In the genomic region with DNA sequence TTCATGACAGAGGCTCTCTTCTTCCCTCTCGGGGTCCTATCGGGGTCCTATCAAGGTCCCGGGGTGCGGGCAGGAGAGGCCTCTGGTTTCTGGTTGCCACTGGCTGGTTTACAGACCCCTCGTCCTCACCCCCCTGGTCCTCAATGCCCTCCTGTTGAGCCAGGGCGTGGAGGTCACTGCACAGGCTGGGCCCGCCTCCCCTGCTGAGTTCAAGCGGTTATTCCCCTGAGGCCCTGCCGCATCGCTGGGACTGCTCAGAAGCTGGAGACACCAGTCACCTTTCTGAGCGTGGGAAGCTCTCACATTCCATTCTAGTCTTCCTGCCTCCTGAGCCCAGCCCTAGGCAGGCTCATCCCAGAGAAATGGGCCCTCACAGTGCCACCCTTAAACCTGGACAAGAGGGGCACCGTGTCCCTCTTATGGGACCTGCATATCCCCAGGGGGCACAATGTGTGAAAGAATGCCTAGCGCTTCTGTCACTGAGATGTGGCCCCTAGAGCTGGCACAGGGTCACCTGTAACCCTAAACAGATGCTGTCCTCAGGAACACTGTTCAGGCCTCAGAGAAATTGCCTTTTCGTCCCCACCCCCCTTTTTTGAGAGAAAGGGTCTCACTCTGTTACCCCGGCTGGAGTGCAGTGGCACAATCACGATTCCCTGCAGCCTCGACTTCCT, we compare ENCODE assay signal across 28 cellular contexts.
DNase-seq lines count a peak whose midpoint lies in the region; ATAC-seq and TF ChIP-seq lines count a peak whose summit lies in the region.
"Had no signal": no experiment of that assay in that cellular context is flagged by ENCODE, and none has a peak within 500 bp of the region (broad histone marks: within the 10 kb centered on the region; RNA-seq: fewer than 3 reads in every experiment).

No MANE protein-coding gene starts in this region.

- H3K4ac ChIP-seq in neuronal stem cell (ENCODE audit: low read length), result no peak overlapping the region

- no peak for ATAC-seq in GM21723 (IDR thresholded peaks at IDR 0.05; ENCODE audit: unreplicated experiment)
- ATAC-seq: activated CD4-positive, CD25-positive, alpha-beta regulatory T cell treated with anti-CD3 and anti-CD28 coated beads, Interleukin-2, amount 50 U/mL, for 24 hours; activated CD8-positive, alpha-beta T cell treated with anti-CD3 and anti-CD28 coated beads for 36 hours; esophagus mucosa; foreskin keratinocyte; heart left ventricle; left cardiac atrium; PC-3; stimulated activated naive CD8-positive, alpha-beta T cell treated with anti-CD3 and anti-CD28 coated beads, Interleukin-15, Interleukin-2, amounts not matched to agents 100 U/mL and 50 U/mL, for 24 hours had no signal

- no peaks in the 10 kb centered on the region for H3K27me3 ChIP-seq in BLaER1 treated with 17β-estradiol and CSF1 and Interleukin-3, amounts not matched to agents 10 nM and 100 nM
- H3K27me3 ChIP-seq in esophagus muscularis mucosa (no peaks in the 10 kb centered on the region), neuronal stem cell (ENCODE audit: control insufficient read depth in 3 of 3, insufficient read depth in 3 of 3, low read depth in 1 of 3, low read length in 3 of 3) (no peaks in the 10 kb centered on the region)
- H3K27me3 ChIP-seq: foreskin keratinocyte, heart left ventricle had no signal

- peak overlapping the region; percentile 92 for H2AK5ac ChIP-seq in neuronal stem cell (ENCODE audit: low read depth, low read length)

- H2BK15ac ChIP-seq in neuronal stem cell (ENCODE audit: low read length), result no peak overlapping the region

- H3K9me3 ChIP-seq in BLaER1 treated with 17β-estradiol and CSF1 and Interleukin-3, amounts not matched to agents 10 nM and 100 nM (replicated peaks in 1 of 11), result no peaks in the 10 kb centered on the region
- H3K9me3 ChIP-seq in esophagus muscularis mucosa, result no peaks in the 10 kb centered on the region
- no peaks in the 10 kb centered on the region for H3K9me3 ChIP-seq in neuronal stem cell (replicated peaks in 1 of 2; ENCODE audit: control insufficient read depth in 2 of 2, insufficient read depth in 1 of 2, low read depth in 1 of 2, low read length in 2 of 2)
- H3K9me3 ChIP-seq: neutrophil, prostate gland, thoracic aorta had no signal

- no peak overlapping the region for H3K14ac ChIP-seq in neuronal stem cell (ENCODE audit: low read length)

- TF ChIP-seq CTCF in esophagus muscularis mucosa (IDR thresholded peaks at IDR 0.05), result no peak

- H3K79me1 ChIP-seq in neuronal stem cell (ENCODE audit: low read depth, low read length), result no peaks in the 10 kb centered on the region

- peak overlapping the region in 1 of 11 experiments; percentile 19; a peak in 1 of 22 replicates for H3K27ac ChIP-seq in BLaER1 treated with 17β-estradiol and CSF1 and Interleukin-3, amounts not matched to agents 10 nM and 100 nM
- H3K27ac ChIP-seq in esophagus muscularis mucosa (replicated peaks in 1 of 4) (no peak overlapping the region), neuronal stem cell (replicated peaks; ENCODE audit: low read length) (no peak overlapping the region), caudate nucleus (ENCODE audit: low read depth, low read length) (no peak overlapping the region)
- H3K27ac ChIP-seq: foreskin keratinocyte, neutrophil, prostate gland, thoracic aorta had no signal

- peak overlapping the region in 7 of 11 experiments; percentile 1 to 44 (median 30); a peak in 6 of 22 replicates for H3K9ac ChIP-seq in BLaER1 treated with 17β-estradiol and CSF1 and Interleukin-3, amounts not matched to agents 10 nM and 100 nM
- no peak overlapping the region for H3K9ac ChIP-seq in neuronal stem cell (ENCODE audit: low read depth, low read length, poor library complexity)

- peak overlapping the region; percentile 68 for H3K18ac ChIP-seq in neuronal stem cell (ENCODE audit: low read length)

- no peak overlapping the region for H3K23ac ChIP-seq in neuronal stem cell (ENCODE audit: low read depth, low read length, poor library complexity)

- H2AFZ ChIP-seq in neuronal stem cell (ENCODE audit: low read length), result peak overlapping the region; percentile 37

- no peak overlapping the region for H3K4me3 ChIP-seq in BLaER1 treated with 17β-estradiol and CSF1 and Interleukin-3, amounts not matched to agents 10 nM and 100 nM
- H3K4me3 ChIP-seq in esophagus muscularis mucosa (no peak overlapping the region), neuronal stem cell (ENCODE audit: low read length in 2 of 2) (no peak overlapping the region)
- H3K4me3 ChIP-seq: heart left ventricle, prostate gland, thoracic aorta had no signal

- H2BK120ac ChIP-seq in neuronal stem cell (ENCODE audit: low read depth, low read length), result no peak overlapping the region

- no peak for TF ChIP-seq EP300 in esophagus muscularis mucosa (IDR thresholded peaks at IDR 0.05)

- no peak overlapping the region for H4K8ac ChIP-seq in neuronal stem cell (ENCODE audit: low read depth, low read length)

- 94% methylated on average over 15 of the region's 17 CpGs for WGBS in esophagus muscularis mucosa
- WGBS in neuronal stem cell (ENCODE audit: extremely low coverage in 2 of 2, insufficient read length in 2 of 2, insufficient replicate concordance in 1 of 2), 2 donors, result no CpG with 5 or more reads among the region's 17 CpGs

- H2BK12ac ChIP-seq in neuronal stem cell (ENCODE audit: low read length), result no peak overlapping the region

- peak overlapping the region in 9 of 11 experiments; percentile 47 to 67 (median 55); a peak in 18 of 22 replicates for H3K4me2 ChIP-seq in BLaER1 treated with 17β-estradiol and CSF1 and Interleukin-3, amounts not matched to agents 10 nM and 100 nM
- H3K4me2 ChIP-seq in neuronal stem cell (ENCODE audit: insufficient read depth, low read length, poor library complexity, severe bottlenecking), result no peak overlapping the region

- no peaks in the 10 kb centered on the region for H3K36me3 ChIP-seq in BLaER1 treated with 17β-estradiol and CSF1 and Interleukin-3, amounts not matched to agents 10 nM and 100 nM
- H3K36me3 ChIP-seq in esophagus muscularis mucosa (no peaks in the 10 kb centered on the region), neuronal stem cell (replicated peaks in 1 of 2; ENCODE audit: control insufficient read depth in 2 of 2, insufficient read depth in 2 of 2, low read length in 2 of 2) (no peaks in the 10 kb centered on the region)
- H3K36me3 ChIP-seq: heart left ventricle, neutrophil, prostate gland, thoracic aorta had no signal

- H4K20me1 ChIP-seq in BLaER1 treated with 17β-estradiol and CSF1 and Interleukin-3, amounts not matched to agents 10 nM and 100 nM, result no peaks in the 10 kb centered on the region

- TF ChIP-seq POLR2A in esophagus muscularis mucosa (IDR thresholded peaks at IDR 0.05; ENCODE audit: low read depth), result no peak

- H4K91ac ChIP-seq in neuronal stem cell (ENCODE audit: low read depth, low read length, poor library complexity), result no peak overlapping the region

- DNase-seq in M059J (ENCODE audit: low read depth) (peak; percentile 24), esophagus muscularis mucosa (ENCODE audit: extremely low spot score) (peak; percentile 78), neuronal stem cell (ENCODE audit: low spot score) (no peak), SIG-M5 (lab: John Stamatoyannopoulos, UW) (no peak), nucleus accumbens (lab: John Stamatoyannopoulos, UW) (no peak), caudate nucleus (lab: John Stamatoyannopoulos, UW) (no peak)
- DNase-seq: activated CD8-positive, alpha-beta T cell treated with anti-CD3 and anti-CD28 coated beads for 36 hours; activated gamma-delta T cell; activated T-cell treated with anti-CD3 and anti-CD28 coated beads, Interleukin-2, amount 50 U/mL, for 1 hour; cortex of kidney; foreskin keratinocyte; heart left ventricle; left cardiac atrium; mammary epithelial cell; NCI-H1092; NCI-H187 treated with DMSO at 0.1 percent for 48 hours; NCI-H2171 treated with DMSO at 0.1 percent for 48 hours; NK-92 treated with Interleukin-12 subunit alpha and Interleukin-12 subunit beta, amount 100 ng/mL, for 24 hours; PC-3; SHP77; stimulated activated naive CD8-positive, alpha-beta T cell treated with anti-CD3 and anti-CD28 coated beads, Interleukin-15, Interleukin-2, amounts not matched to agents 100 U/mL and 50 U/mL, for 24 hours had no signal

- H2BK5ac ChIP-seq in neuronal stem cell (ENCODE audit: low read length), result no peak overlapping the region

- intact Hi-C loops in esophagus muscularis mucosa (cut with DNase I), result loop anchor here (5.0 kb wide), 1 partner anchor 432 kb away; the partner anchor contains the start of gene SIPA1L1

- peaks cover 7 to 35% (median 21%) of the 10 kb centered on the region in 10 experiments; a peak in 19 of 20 replicates for H3K4me1 ChIP-seq in BLaER1 treated with 17β-estradiol and CSF1 and Interleukin-3, amounts not matched to agents 10 nM and 100 nM
- peaks cover 10 to 23% (median 19%) of the 10 kb centered on the region in 4 donors for H3K4me1 ChIP-seq in esophagus muscularis mucosa
- H3K4me1 ChIP-seq in neuronal stem cell (ENCODE audit: control insufficient read depth in 2 of 2, insufficient read depth in 1 of 2, low read depth in 1 of 2, low read length in 2 of 2), result peaks cover 8 to 16% of the 10 kb centered on the region in 2 donors
- H3K4me1 ChIP-seq: foreskin keratinocyte, prostate gland had no signal

Comparison
In these comparisons a context has a peak if more than half of its experiments do, and no peak if none do; other contexts are left out.
1. DNase-seq: peak in M059J (single experiment) and esophagus muscularis mucosa (single experiment); none in neuronal stem cell (single experiment), SIG-M5 (single experiment), nucleus accumbens (0 of 56) and caudate nucleus (0 of 61).